In genomic region chr15:90126022-90126421, GRCh38 we compare ENCODE assay signal across 1 cellular context.
TF ChIP-seq lines count a peak whose summit lies in the region.

No MANE protein-coding gene starts in this region.

TF ChIP-seq in GM23338, 12 proteins besides CTCF, POLR2A, EP300 and RAD21 (continued from another document):
- TF ChIP-seq ETS1 (IDR thresholded peaks at IDR 0.05) (no peak), JUNB (IDR thresholded peaks at IDR 0.05; ENCODE audit: unreplicated experiment) (no peak), POLR2AphosphoS5 (IDR thresholded peaks at IDR 0.05; ENCODE audit: low read depth) (no peak), STAT1 (IDR thresholded peaks at IDR 0.05; ENCODE audit: unreplicated experiment) (no peak), ZNF331 (CRISPR knock-in tag; IDR thresholded peaks at IDR 0.05; ENCODE audit: low read depth) (no peak), EZH2 (IDR thresholded peaks at IDR 0.05; ENCODE audit: low read depth, unreplicated experiment) (no peak), REST (IDR thresholded peaks at IDR 0.05; ENCODE audit: unreplicated experiment) (no peak)
TF ChIP-seq in GM23338: peak in this region for 0.
